Comparison of ENCODE assay signal across 8 cellular contexts in the genomic region with DNA sequence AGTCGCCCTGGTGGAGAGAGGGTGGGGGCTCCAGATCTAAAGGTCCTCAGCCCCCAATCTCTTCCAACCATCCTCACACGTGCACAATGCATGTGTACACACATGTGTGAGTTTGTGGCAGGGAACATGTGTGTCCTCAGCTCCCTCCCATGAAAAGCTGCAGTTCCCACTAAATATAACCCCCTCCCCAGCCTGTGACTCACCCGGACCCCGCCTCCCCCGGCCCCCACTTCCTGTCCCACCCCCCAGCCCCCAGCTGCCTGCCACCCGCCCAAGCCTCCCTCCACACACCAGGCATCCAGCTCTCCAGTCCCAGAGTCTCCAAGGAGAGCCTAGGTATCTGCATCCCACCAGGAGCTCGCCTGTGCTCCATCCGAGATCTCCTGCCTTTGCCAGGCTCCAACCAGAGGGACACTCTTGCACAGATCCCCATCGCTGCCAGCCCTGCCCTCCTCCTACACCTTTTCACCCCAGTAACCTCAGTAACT. TPM values are rescaled to one million over a fixed set of nuclear protein-coding genes. Genes with fewer than 3 reads are reported as not detected.
DNase-seq lines count a peak whose midpoint lies in the region; ATAC-seq and TF ChIP-seq lines count a peak whose summit lies in the region.

No MANE protein-coding gene starts in this region.

- H3K36me3 Mint-ChIP-seq in CD4-positive, CD25-positive, alpha-beta regulatory T cell = no peaks in the 10 kb centered on the region
- H3K36me3 Mint-ChIP-seq in neural crest cell (ENCODE audit: low read depth) = no peaks in the 10 kb centered on the region

- peak overlapping the region in 1 of 3 donors; percentile 93 for H3K27ac Mint-ChIP-seq in CD4-positive, CD25-positive, alpha-beta regulatory T cell
- peak overlapping the region; percentile 91 for H3K27ac Mint-ChIP-seq in neural crest cell (ENCODE audit: unreplicated experiment)

- H3K4me1 ChIP-seq in CD4-positive, CD25-positive, alpha-beta regulatory T cell (ENCODE audit: control insufficient read depth, insufficient read depth, low read length, poor library complexity, severe bottlenecking) = peaks cover 56% of the 10 kb centered on the region

- H3K4me3 ChIP-seq in CD4-positive, CD25-positive, alpha-beta regulatory T cell (ENCODE audit: low read depth, low read length) = no peak overlapping the region

- H3K27me3 Mint-ChIP-seq in CD4-positive, CD25-positive, alpha-beta regulatory T cell = peaks cover 23% of the 10 kb centered on the region
- peaks cover 44% of the 10 kb centered on the region for H3K27me3 Mint-ChIP-seq in neural crest cell (ENCODE audit: low read depth)

- H3K9me3 ChIP-seq in CD4-positive, CD25-positive, alpha-beta regulatory T cell (ENCODE audit: control insufficient read depth in 2 of 2, low read length in 2 of 2) = no peaks in the 10 kb centered on the region

- H3K4me1 Mint-ChIP-seq in CD4-positive, CD25-positive, alpha-beta regulatory T cell = peaks cover 0 to 72% (median 35%) of the 10 kb centered on the region in 4 donors
- peaks cover 76% of the 10 kb centered on the region for H3K4me1 Mint-ChIP-seq in neural crest cell

- no peaks in the 10 kb centered on the region for H3K27me3 ChIP-seq in CD4-positive, CD25-positive, alpha-beta regulatory T cell (ENCODE audit: control insufficient read depth, insufficient read depth, low read length)

- no peaks in the 10 kb centered on the region for H3K9me3 Mint-ChIP-seq in CD4-positive, CD25-positive, alpha-beta regulatory T cell
- H3K9me3 Mint-ChIP-seq in neural crest cell = no peaks in the 10 kb centered on the region

- H3K27ac ChIP-seq in CD4-positive, CD25-positive, alpha-beta regulatory T cell (ENCODE audit: insufficient read depth, low read length, poor library complexity, severe bottlenecking) = peak overlapping the region; percentile 97

- no peaks in the 10 kb centered on the region for H3K36me3 ChIP-seq in CD4-positive, CD25-positive, alpha-beta regulatory T cell (ENCODE audit: control insufficient read depth, insufficient read depth, low read length)

- peak overlapping the region in 3 of 4 donors; percentile 76 to 96 (median 86) for H3K4me3 Mint-ChIP-seq in CD4-positive, CD25-positive, alpha-beta regulatory T cell
- H3K4me3 Mint-ChIP-seq in neural crest cell = peak overlapping the region; percentile 91

- no peak for TF ChIP-seq CTCF in neural crest cell (conservative IDR thresholded peaks at IDR 0.05)

- DNase-seq in CD4-positive, CD25-positive, alpha-beta regulatory T cell = no peak
- DNase-seq in NAMALWA (ENCODE audit: low spot score) (peak; percentile 26), dermis blood vessel endothelial cell (peak; percentile 19), neural crest cell (ENCODE audit: low read depth, low spot score) (no peak), GOT3 (lab: John Stamatoyannopoulos, UW) (no peak)

- no peak for ATAC-seq in CD4-positive, CD25-positive, alpha-beta regulatory T cell (ENCODE audit: low read depth in 2 of 2)
- ATAC-seq in HG03469 (IDR thresholded peaks at IDR 0.05; ENCODE audit: unreplicated experiment) = no peak
- no peak for ATAC-seq in GM18502 (IDR thresholded peaks at IDR 0.05; ENCODE audit: poor library complexity, unreplicated experiment)
- ATAC-seq in HG03378 (IDR thresholded peaks at IDR 0.05; ENCODE audit: unreplicated experiment) = no peak

RNA-seq across cellular contexts. Expression of gene DLG4, which starts 3.9 kb away (rescaled TPM):
- total RNA-seq in CD4-positive, CD25-positive, alpha-beta regulatory T cell = 2.9 TPM
- under 1 TPM; 0.22 to 0.73 (median 0.42) TPM for polyA plus RNA-seq in CD4-positive, CD25-positive, alpha-beta regulatory T cell
- total RNA-seq in dermis blood vessel endothelial cell (13.4 and 21.5 TPM in 2 replicates), neural crest cell (49.4 and 51.4 TPM in 2 replicates)

RNA-seq across cellular contexts. Expression of gene ACADVL, which starts 4.0 kb away (rescaled TPM):
- 277 TPM for total RNA-seq in CD4-positive, CD25-positive, alpha-beta regulatory T cell
- polyA plus RNA-seq in CD4-positive, CD25-positive, alpha-beta regulatory T cell = 10 to 100 TPM; 73.6 to 92.3 (median 84.9) TPM
- total RNA-seq in dermis blood vessel endothelial cell (196 and 385 TPM in 2 replicates), neural crest cell (215 and 220 TPM in 2 replicates)

RNA-seq across cellular contexts. Expression of gene DVL2, which starts 18.6 kb away (rescaled TPM):
- 35.8 TPM for total RNA-seq in CD4-positive, CD25-positive, alpha-beta regulatory T cell
- 10 to 100 TPM; 10.5 to 19.4 (median 15.7) TPM for polyA plus RNA-seq in CD4-positive, CD25-positive, alpha-beta regulatory T cell
- total RNA-seq in dermis blood vessel endothelial cell (32.8 and 45.7 TPM in 2 replicates), neural crest cell (130 and 140 TPM in 2 replicates)

RNA-seq across cellular contexts. Expression of gene PHF23, which starts 23.6 kb away (rescaled TPM):
- 16.0 TPM for total RNA-seq in CD4-positive, CD25-positive, alpha-beta regulatory T cell
- polyA plus RNA-seq in CD4-positive, CD25-positive, alpha-beta regulatory T cell = 10 to 100 TPM; 17.0 to 24.8 (median 21.2) TPM
- total RNA-seq in dermis blood vessel endothelial cell (41.4 and 42.8 TPM in 2 replicates), neural crest cell (72.7 and 75.2 TPM in 2 replicates)

RNA-seq across cellular contexts. Expression of gene GABARAP, which starts 26.6 kb away (rescaled TPM):
- total RNA-seq in CD4-positive, CD25-positive, alpha-beta regulatory T cell = 227 TPM
- 1,000 to 10,000 TPM in 2 of 4 donors, 100 to 1,000 TPM in 2; 939 to 1,205 (median 986) TPM for polyA plus RNA-seq in CD4-positive, CD25-positive, alpha-beta regulatory T cell
- 148 and 196 TPM in 2 replicates for total RNA-seq in dermis blood vessel endothelial cell
- 470 and 479 TPM in 2 replicates for total RNA-seq in neural crest cell

Comparison
In these comparisons a context has a peak if more than half of its experiments do, and no peak if none do; other contexts are left out.
1. DNase-seq: peak in NAMALWA (single experiment) and dermis blood vessel endothelial cell (single experiment); none in CD4-positive, CD25-positive, alpha-beta regulatory T cell (0 of 3), neural crest cell (single experiment) and GOT3 (single experiment).